ENCODE assay signal across 24 cellular contexts in genomic region chr10:115903845-115904244, GRCh38.
"Had no signal": no experiment of that assay in that cellular context is flagged by ENCODE, and none has a peak within 500 bp of the region (broad histone marks: within the 10 kb centered on the region; RNA-seq: fewer than 3 reads in every experiment).

No MANE protein-coding gene starts in this region.

- H3K27me3 Mint-ChIP-seq: activated CD4-positive, alpha-beta memory T cell treated with anti-CD3 and anti-CD28 coated beads for 36 hours; activated naive CD8-positive, alpha-beta T cell treated with anti-CD3 and anti-CD28 coated beads for 36 hours; activated T-helper 17 cell treated with anti-CD3 and anti-CD28 coated beads, Interleukin-2, amount 50 U/mL, for 72 hours had no signal

- H3K9me3 Mint-ChIP-seq: activated CD4-positive, alpha-beta memory T cell treated with anti-CD3 and anti-CD28 coated beads for 36 hours; activated naive CD4-positive, alpha-beta T cell treated with anti-CD3 and anti-CD28 coated beads for 36 hours; activated naive CD8-positive, alpha-beta T cell treated with anti-CD3 and anti-CD28 coated beads for 36 hours; activated T-helper 17 cell treated with anti-CD3 and anti-CD28 coated beads, Interleukin-2, amount 50 U/mL, for 72 hours had no signal

- H3K9me3 ChIP-seq: SJSA1 had no signal

- H3K36me3 Mint-ChIP-seq: activated CD4-positive, alpha-beta memory T cell treated with anti-CD3 and anti-CD28 coated beads for 36 hours; activated naive CD8-positive, alpha-beta T cell treated with anti-CD3 and anti-CD28 coated beads for 36 hours had no signal

- H3K4me1 Mint-ChIP-seq: activated naive CD8-positive, alpha-beta T cell treated with anti-CD3 and anti-CD28 coated beads for 36 hours; activated T-helper 17 cell treated with anti-CD3 and anti-CD28 coated beads, Interleukin-2, amount 50 U/mL, for 72 hours had no signal

- H3K4me3 ChIP-seq: SJSA1 had no signal

- H3K4me3 Mint-ChIP-seq: activated CD4-positive, alpha-beta memory T cell treated with anti-CD3 and anti-CD28 coated beads for 36 hours; activated naive CD4-positive, alpha-beta T cell treated with anti-CD3 and anti-CD28 coated beads for 36 hours; activated naive CD8-positive, alpha-beta T cell treated with anti-CD3 and anti-CD28 coated beads for 36 hours; activated T-helper 17 cell treated with anti-CD3 and anti-CD28 coated beads, Interleukin-2, amount 50 U/mL, for 72 hours had no signal

- H3K27me3 ChIP-seq: brain microvascular endothelial cell, SJSA1 had no signal

- ATAC-seq: activated T-helper 17 cell treated with anti-CD3 and anti-CD28 coated beads, Interleukin-2, amount 50 U/mL, for 72 hours; PC-3; SK-N-SH treated with all-trans-retinoic acid at 6 μM for 48 hours had no signal

- H3K36me3 ChIP-seq: brain microvascular endothelial cell, SJSA1 had no signal

- H3K27ac ChIP-seq: brain microvascular endothelial cell, SJSA1 had no signal

- DNase-seq: activated CD4-positive, alpha-beta memory T cell treated with anti-CD3 and anti-CD28 coated beads for 36 hours; activated CD4-positive, alpha-beta T cell treated with anti-CD3 and anti-CD28 coated beads for 48 hours; activated CD4-positive, CD25-positive, alpha-beta regulatory T cell treated with anti-CD3 and anti-CD28 coated beads, Interleukin-2, amount 50 U/mL, for 72 hours; activated CD8-positive, alpha-beta memory T cell treated with anti-CD3 and anti-CD28 coated beads for 24 hours; activated gamma-delta T cell; activated naive CD4-positive, alpha-beta T cell treated with anti-CD3 and anti-CD28 coated beads for 36 hours; activated naive CD8-positive, alpha-beta T cell treated with anti-CD3 and anti-CD28 coated beads for 36 hours; activated T-cell treated with anti-CD3 and anti-CD28 coated beads for 4 hours; activated T-cell treated with anti-CD3 and anti-CD28 coated beads, Interleukin-2, amount 50 U/mL, for 48 hours; brain microvascular endothelial cell; MM.1S; NCI-H1105; NCI-H1436; NCI-H1694 treated with DMSO at 0.1 percent for 48 hours; NCI-H2029 treated with DMSO at 0.1 percent for 48 hours; NCI-H345; NCI-H510A; NCI-H526 treated with DMSO at 0.1 percent for 48 hours; PC-3; SHP77; SW 1271 had no signal

- H3K27ac Mint-ChIP-seq: activated CD4-positive, alpha-beta memory T cell treated with anti-CD3 and anti-CD28 coated beads for 36 hours; activated naive CD4-positive, alpha-beta T cell treated with anti-CD3 and anti-CD28 coated beads for 36 hours; activated naive CD8-positive, alpha-beta T cell treated with anti-CD3 and anti-CD28 coated beads for 36 hours; activated T-helper 17 cell treated with anti-CD3 and anti-CD28 coated beads, Interleukin-2, amount 50 U/mL, for 72 hours had no signal
